In genomic region chr11:103091441-103091809, GRCh38 we compare ENCODE assay signal across 8 cellular contexts. TPM values are rescaled to one million over a fixed set of nuclear protein-coding genes. Genes with fewer than 3 reads are reported as not detected.
DNase-seq lines count a peak whose midpoint lies in the region; ATAC-seq and TF ChIP-seq lines count a peak whose summit lies in the region.

No MANE protein-coding gene starts in this region.

- H3K9me3 ChIP-seq in trophoblast cell (ENCODE audit: insufficient read depth, low read depth, low read length), result no peaks in the 10 kb centered on the region

- H3K27me3 ChIP-seq in trophoblast cell (ENCODE audit: insufficient read depth, low read length), result no peaks in the 10 kb centered on the region

- peaks cover 0 to 8% (median 2%) of the 10 kb centered on the region in 7 donors for H3K9me3 Mint-ChIP-seq in CD14-positive monocyte
- no peaks in the 10 kb centered on the region for H3K9me3 Mint-ChIP-seq in activated naive CD4-positive, alpha-beta T cell treated with anti-CD3 and anti-CD28 coated beads, Interleukin-2, amount 10 ng/mL, durations not matched to agents 7 days and 5 days

- peak overlapping the region; percentile 35 for H3K14ac ChIP-seq in trophoblast cell (ENCODE audit: low read length)

- H3K4me2 ChIP-seq in trophoblast cell (ENCODE audit: low read length), result peak overlapping the region; percentile 90

- intact Hi-C loops in CD14-positive monocyte (cut with micrococcal nuclease) (no loop called here), cardiac septum (cut with DNase I) (no loop called here)

- peak overlapping the region; percentile 30 for H4K91ac ChIP-seq in trophoblast cell (ENCODE audit: low read depth, low read length)

- peak overlapping the region; percentile 95 for H3K4me3 ChIP-seq in trophoblast cell (ENCODE audit: low read depth, low read length)

- H3K36me3 ChIP-seq in trophoblast cell (ENCODE audit: control insufficient read depth in 1 of 2, insufficient read depth in 2 of 2, low read length in 2 of 2), result peaks cover 0 to 2% of the 10 kb centered on the region in 2 experiments

- no CpG with 5 or more reads among the region's 23 CpGs for WGBS in trophoblast cell (ENCODE audit: extremely low coverage, insufficient coverage, insufficient read length)

- peak; percentile 47 for DNase-seq in CD14-positive monocyte (ENCODE audit: low spot score)
- peak; percentile 87 for DNase-seq in RKO (ENCODE audit: low spot score)
- peak; percentile 59 for DNase-seq in activated naive CD4-positive, alpha-beta T cell treated with anti-CD3 and anti-CD28 coated beads, Interleukin-2, amount 10 ng/mL, durations not matched to agents 7 days and 5 days
- peak; percentile 79 for DNase-seq in cardiac septum (ENCODE audit: low spot score)
- peak; percentile 18 to 50 for DNase-seq in trophoblast cell
- DNase-seq in NCI-H1436 treated with DMSO at 0.1 percent for 48 hours (lab: John Stamatoyannopoulos, UW), result no peak

- CTCF ChIA-PET in activated naive CD4-positive, alpha-beta T cell treated with anti-CD3 and anti-CD28 coated beads, Interleukin-2, amount 10 ng/mL, durations not matched to agents 7 days and 5 days (lab: Charles Lee), result interaction anchor here (0.8 to 1.9 kb wide), 6 partner anchors 13 to 55 kb away, joined by 3 to 5 read pairs (median 4); partner anchors contain the start of gene DYNC2H1

- H2AFZ ChIP-seq in trophoblast cell (ENCODE audit: insufficient read depth, low read length, poor library complexity), result peak overlapping the region; percentile 66

- peak overlapping the region; percentile 14 for H4K12ac ChIP-seq in trophoblast cell (ENCODE audit: low read depth, low read length)

- peak overlapping the region; percentile 46 for H2BK120ac ChIP-seq in trophoblast cell (ENCODE audit: insufficient read depth, low read length, poor library complexity)

- TF ChIP-seq CTCF in CD14-positive monocyte (IDR thresholded peaks at IDR 0.05), result no peak

- H2BK5ac ChIP-seq in trophoblast cell (ENCODE audit: low read depth, low read length, poor library complexity), result peak overlapping the region; percentile 44

- peaks cover 20% of the 10 kb centered on the region for H3K4me1 Mint-ChIP-seq in CD14-positive monocyte
- H3K4me1 Mint-ChIP-seq in activated naive CD4-positive, alpha-beta T cell treated with anti-CD3 and anti-CD28 coated beads, Interleukin-2, amount 10 ng/mL, durations not matched to agents 7 days and 5 days, result peaks cover 32% of the 10 kb centered on the region

- H3K4me1 ChIP-seq in trophoblast cell (ENCODE audit: control insufficient read depth in 1 of 2, insufficient read depth in 2 of 2, low read length in 2 of 2), result no peaks in the 10 kb centered on the region

- peaks cover 7 to 24% (median 19%) of the 10 kb centered on the region in 3 donors for H3K27me3 Mint-ChIP-seq in CD14-positive monocyte (ENCODE audit: low read depth in 3 of 3)
- peaks cover 7% of the 10 kb centered on the region for H3K27me3 Mint-ChIP-seq in activated naive CD4-positive, alpha-beta T cell treated with anti-CD3 and anti-CD28 coated beads, Interleukin-2, amount 10 ng/mL, durations not matched to agents 7 days and 5 days

- peak overlapping the region; percentile 92 for H3K9ac ChIP-seq in trophoblast cell (ENCODE audit: low read length)

- H3K23ac ChIP-seq in trophoblast cell (ENCODE audit: low read length), result no peak overlapping the region

- H3K36me3 Mint-ChIP-seq in CD14-positive monocyte, result peaks cover 13 to 15% of the 10 kb centered on the region in 2 donors
- H3K36me3 Mint-ChIP-seq in activated naive CD4-positive, alpha-beta T cell treated with anti-CD3 and anti-CD28 coated beads, Interleukin-2, amount 10 ng/mL, durations not matched to agents 7 days and 5 days, result peaks cover 15% of the 10 kb centered on the region

- peak overlapping the region; percentile 73 for H4K8ac ChIP-seq in trophoblast cell (ENCODE audit: low read depth, low read length)

- peak overlapping the region; percentile 68 for H3K27ac ChIP-seq in trophoblast cell (ENCODE audit: low read depth, low read length)

- peak overlapping the region; percentile 41 for H3K4ac ChIP-seq in trophoblast cell (ENCODE audit: low read depth, low read length)

- peak overlapping the region; percentile 89 to 96 for H3K4me3 Mint-ChIP-seq in CD14-positive monocyte
- peak overlapping the region; percentile 76 for H3K4me3 Mint-ChIP-seq in activated naive CD4-positive, alpha-beta T cell treated with anti-CD3 and anti-CD28 coated beads, Interleukin-2, amount 10 ng/mL, durations not matched to agents 7 days and 5 days

- H3K18ac ChIP-seq in trophoblast cell (ENCODE audit: low read length), result no peak overlapping the region

- H3K79me2 ChIP-seq in trophoblast cell (ENCODE audit: control insufficient read depth, insufficient read depth, low read length, poor library complexity), result peaks cover 3% of the 10 kb centered on the region

- H3K79me1 ChIP-seq in trophoblast cell (ENCODE audit: low read length), result peaks cover 5% of the 10 kb centered on the region

- H3K27ac Mint-ChIP-seq in CD14-positive monocyte, result peak overlapping the region; percentile 84 to 95 (median 93)
- peak overlapping the region; percentile 93 for H3K27ac Mint-ChIP-seq in activated naive CD4-positive, alpha-beta T cell treated with anti-CD3 and anti-CD28 coated beads, Interleukin-2, amount 10 ng/mL, durations not matched to agents 7 days and 5 days

- peak; percentile 38 for ATAC-seq in GM19324 (IDR thresholded peaks at IDR 0.05; ENCODE audit: low FRiP score, unreplicated experiment)
- ATAC-seq in HG03342 (IDR thresholded peaks at IDR 0.05; ENCODE audit: unreplicated experiment), result peak; percentile 37

- no peak overlapping the region for H2BK12ac ChIP-seq in trophoblast cell (ENCODE audit: low read length)

- no peak overlapping the region for H2AK5ac ChIP-seq in trophoblast cell (ENCODE audit: low read length)

RNA-seq across cellular contexts. Expression of gene DCUN1D5, which starts 0.5 kb away (rescaled TPM):
- 10 to 100 TPM; 19.5 to 20.3 TPM for polyA plus RNA-seq in CD14-positive monocyte
- total RNA-seq in cardiac septum, result 19.9 TPM
- polyA plus RNA-seq in trophoblast cell (2013), result 69.1 and 71.9 TPM in 2 replicates

RNA-seq across cellular contexts. Expression of gene DYNC2H1, which starts 17.8 kb away (rescaled TPM):
- under 1 TPM; 0.10 to 0.36 TPM for polyA plus RNA-seq in CD14-positive monocyte
- total RNA-seq in cardiac septum, result 4.7 TPM
- 1.4 TPM in 2 replicates for polyA plus RNA-seq in trophoblast cell (2013)
